Comparison of ENCODE assay signal across 15 cellular contexts in genomic region chr2:223494987-223495386, GRCh38.
DNase-seq lines count a peak whose midpoint lies in the region; ATAC-seq and TF ChIP-seq lines count a peak whose summit lies in the region.
"Had no signal": no experiment of that assay in that cellular context is flagged by ENCODE, and none has a peak within 500 bp of the region (broad histone marks: within the 10 kb centered on the region; RNA-seq: fewer than 3 reads in every experiment).

No MANE protein-coding gene starts in this region.

- CTCF ChIA-PET in AG04449 (lab: Yijun Ruan, JAX) = interaction anchor here (0.9 to 1.2 kb wide), 4 partner anchors 11 to 523 kb away, joined by 3 to 4 read pairs (median 3); no protein-coding TSS in a partner anchor

- DNase-seq in AG04449 (ENCODE audit: low read depth, low spot score) (peak; percentile 64), choroid plexus epithelial cell (ENCODE audit: low read depth) (peak; percentile 13)
- no peak for DNase-seq in activated CD4-positive, CD25-positive, alpha-beta regulatory T cell treated with anti-CD3 and anti-CD28 coated beads, Interleukin-2, amount 50 U/mL, for 72 hours
- DNase-seq in activated naive CD4-positive, alpha-beta T cell treated with Interleukin-2 at 50 U/mL for 16 hours = no peak
- DNase-seq: 8988T, NCI-H1048, NCI-H1436 treated with DMSO at 0.1 percent for 48 hours, NCI-H2081, NCI-H774, PC-9 had no signal

- peak; percentile 6 for ATAC-seq in GM18861 (IDR thresholded peaks at IDR 0.05; ENCODE audit: unreplicated experiment)
- ATAC-seq in HG03175 (IDR thresholded peaks at IDR 0.05; ENCODE audit: unreplicated experiment) = peak; percentile 26
- ATAC-seq in GM21723 (IDR thresholded peaks at IDR 0.05; ENCODE audit: unreplicated experiment) = no peak
- ATAC-seq in esophagus mucosa = no peak

- POLR2A ChIA-PET in AG04449 (lab: Yijun Ruan, JAX) = no interaction called here

- no peak for TF ChIP-seq CTCF in AG04449 (IDR thresholded peaks at IDR 0.05; ENCODE audit: insufficient read depth, low read length, missing control alignments)
- TF ChIP-seq CTCF in choroid plexus epithelial cell (conservative IDR thresholded peaks at IDR 0.05; ENCODE audit: low read depth, low read length) = no peak

- H3K4me3 ChIP-seq in AG04449 (ENCODE audit: low read depth, low read length) = no peak overlapping the region
- no peak overlapping the region for H3K4me3 ChIP-seq in choroid plexus epithelial cell (ENCODE audit: low read depth, low read length)
- H3K4me3 ChIP-seq: HAP-1, PC-9 had no signal

Comparison
In these comparisons a context has a peak if more than half of its experiments do, and no peak if none do; other contexts are left out.
1. DNase-seq: peak in AG04449 (single experiment) and choroid plexus epithelial cell (single experiment); none in activated CD4-positive, CD25-positive, alpha-beta regulatory T cell treated with anti-CD3 and anti-CD28 coated beads, Interleukin-2, amount 50 U/mL, for 72 hours (single experiment) and activated naive CD4-positive, alpha-beta T cell treated with Interleukin-2 at 50 U/mL for 16 hours (single experiment).
2. ATAC-seq: peak in GM18861 (single experiment) and HG03175 (single experiment); none in GM21723 (single experiment) and esophagus mucosa (single experiment).